ENCODE assay signal across 8 cellular contexts in genomic region chr14:68232643-68233055, GRCh38.
DNase-seq lines count a peak whose midpoint lies in the region; ATAC-seq and TF ChIP-seq lines count a peak whose summit lies in the region.

No MANE protein-coding gene starts in this region.

- intact Hi-C loops in activated naive CD4-positive, alpha-beta T cell treated with anti-CD3 and anti-CD28 coated beads for 36 hours (cut with micrococcal nuclease), result loop anchor here (1.0 to 5.0 kb wide), 5 partner anchors 18 to 290 kb away; no protein-coding TSS in a partner anchor

- H3K27ac Mint-ChIP-seq in activated naive CD4-positive, alpha-beta T cell treated with anti-CD3 and anti-CD28 coated beads for 36 hours, result no peak overlapping the region
- H3K27ac Mint-ChIP-seq in WTC11, result no peak overlapping the region

- peaks cover 4% of the 10 kb centered on the region for H3K36me3 Mint-ChIP-seq in activated naive CD4-positive, alpha-beta T cell treated with anti-CD3 and anti-CD28 coated beads for 36 hours (ENCODE audit: low read depth)
- H3K36me3 Mint-ChIP-seq in WTC11, result no peaks in the 10 kb centered on the region

- CTCF ChIA-PET in activated naive CD4-positive, alpha-beta T cell treated with anti-CD3 and anti-CD28 coated beads for 36 hours (lab: Charles Lee), result interaction anchor here (0.6 to 1.7 kb wide), 3 partner anchors 22 to 584 kb away, joined by 4 to 9 read pairs (median 5); no protein-coding TSS in a partner anchor
- CTCF ChIA-PET in HEK293T (lab: Yijun Ruan, JAX), result no interaction called here
- CTCF ChIA-PET in WTC11 (lab: Charles Lee), result interaction anchor here (1.8 kb wide), 1 partner anchor 13 kb away, joined by 4 read pairs; no protein-coding TSS in a partner anchor

- POLR2A ChIA-PET in HEK293T (lab: Yijun Ruan, JAX), result no interaction called here
- POLR2A ChIA-PET in WTC11 (lab: Charles Lee), result no interaction called here

- peak; percentile 84 for ATAC-seq in HG02884 (IDR thresholded peaks at IDR 0.05; ENCODE audit: unreplicated experiment)
- no peak for ATAC-seq in WTC11

- peaks cover 18% of the 10 kb centered on the region for H3K4me1 Mint-ChIP-seq in activated naive CD4-positive, alpha-beta T cell treated with anti-CD3 and anti-CD28 coated beads for 36 hours (ENCODE audit: low read depth)
- no peaks in the 10 kb centered on the region for H3K4me1 Mint-ChIP-seq in WTC11

- no peak for TF ChIP-seq CTCF in WTC11 (IDR thresholded peaks at IDR 0.05)

- no peaks in the 10 kb centered on the region for H3K9me3 Mint-ChIP-seq in activated naive CD4-positive, alpha-beta T cell treated with anti-CD3 and anti-CD28 coated beads for 36 hours
- peaks cover 3% of the 10 kb centered on the region; the same call in 1 of the 2 replicates for H3K9me3 Mint-ChIP-seq in WTC11

- no peaks in the 10 kb centered on the region for H3K27me3 Mint-ChIP-seq in activated naive CD4-positive, alpha-beta T cell treated with anti-CD3 and anti-CD28 coated beads for 36 hours (ENCODE audit: low read depth)
- H3K27me3 Mint-ChIP-seq in WTC11 (ENCODE audit: low read depth), result no peaks in the 10 kb centered on the region

- H3K4me3 Mint-ChIP-seq in activated naive CD4-positive, alpha-beta T cell treated with anti-CD3 and anti-CD28 coated beads for 36 hours, result no peak overlapping the region
- H3K4me3 Mint-ChIP-seq in WTC11, result no peak overlapping the region

- DNase-seq in activated naive CD4-positive, alpha-beta T cell treated with anti-CD3 and anti-CD28 coated beads for 36 hours, result peak; percentile 73
- no peak for DNase-seq in activated naive CD4-positive, alpha-beta T cell (lab: John Stamatoyannopoulos, UW)
- DNase-seq in RPMI7951 (ENCODE audit: low read depth) (peak; percentile 99), fibroblast of gingiva (ENCODE audit: low read depth) (peak; percentile 96), pulmonary artery endothelial cell (ENCODE audit: low read depth, low spot score) (peak; percentile 99), HEK293T (ENCODE audit: extremely low spot score) (no peak), WTC11 (ENCODE audit: low spot score) (no peak)

TF ChIP-seq in HEK293T, 16 proteins besides CTCF, POLR2A, EP300 and RAD21:
- no peak for TF ChIP-seq SP1 (IDR thresholded peaks at IDR 0.05)
- no peak for TF ChIP-seq HDGF (IDR thresholded peaks at IDR 0.05; ENCODE audit: borderline replicate concordance)
- TF ChIP-seq TARDBP (IDR thresholded peaks at IDR 0.05), result no peak
- TF ChIP-seq ELF4 (IDR thresholded peaks at IDR 0.05), result no peak
- TF ChIP-seq FOXM1 (IDR thresholded peaks at IDR 0.05; ENCODE audit: borderline replicate concordance), result no peak
- TF ChIP-seq BHLHE40 (IDR thresholded peaks at IDR 0.05; ENCODE audit: borderline replicate concordance), result no peak
- TF ChIP-seq NFRKB (IDR thresholded peaks at IDR 0.05), result no peak
- no peak for TF ChIP-seq L3MBTL2 (conservative IDR thresholded peaks at IDR 0.05)
- no peak for TF ChIP-seq FOXK2 (IDR thresholded peaks at IDR 0.05)

TF ChIP-seq in WTC11, 78 proteins besides CTCF, POLR2A, EP300 and RAD21 (continues in another document):
- TF ChIP-seq, protein P1, sequence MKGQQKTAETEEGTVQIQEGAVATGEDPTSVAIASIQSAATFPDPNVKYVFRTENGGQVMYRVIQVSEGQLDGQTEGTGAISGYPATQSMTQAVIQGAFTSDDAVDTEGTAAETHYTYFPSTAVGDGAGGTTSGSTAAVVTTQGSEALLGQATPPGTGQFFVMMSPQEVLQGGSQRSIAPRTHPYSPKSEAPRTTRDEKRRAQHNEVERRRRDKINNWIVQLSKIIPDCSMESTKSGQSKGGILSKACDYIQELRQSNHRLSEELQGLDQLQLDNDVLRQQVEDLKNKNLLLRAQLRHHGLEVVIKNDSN (CRISPR knock-in tag; IDR thresholded peaks at IDR 0.05), result no peak
- TF ChIP-seq ZNF512 (CRISPR knock-in tag; IDR thresholded peaks at IDR 0.05; ENCODE audit: borderline replicate concordance) (no peak), SP1 (CRISPR knock-in tag; conservative IDR thresholded peaks at IDR 0.05) (no peak), TEAD1 (CRISPR knock-in tag; IDR thresholded peaks at IDR 0.05) (no peak), CBFB (CRISPR knock-in tag; IDR thresholded peaks at IDR 0.05; ENCODE audit: low read depth) (no peak), IRF2 (CRISPR knock-in tag; IDR thresholded peaks at IDR 0.05; ENCODE audit: borderline replicate concordance, low read depth) (no peak), ATF1 (CRISPR knock-in tag; IDR thresholded peaks at IDR 0.05) (no peak)
- TF ChIP-seq, protein P2, sequence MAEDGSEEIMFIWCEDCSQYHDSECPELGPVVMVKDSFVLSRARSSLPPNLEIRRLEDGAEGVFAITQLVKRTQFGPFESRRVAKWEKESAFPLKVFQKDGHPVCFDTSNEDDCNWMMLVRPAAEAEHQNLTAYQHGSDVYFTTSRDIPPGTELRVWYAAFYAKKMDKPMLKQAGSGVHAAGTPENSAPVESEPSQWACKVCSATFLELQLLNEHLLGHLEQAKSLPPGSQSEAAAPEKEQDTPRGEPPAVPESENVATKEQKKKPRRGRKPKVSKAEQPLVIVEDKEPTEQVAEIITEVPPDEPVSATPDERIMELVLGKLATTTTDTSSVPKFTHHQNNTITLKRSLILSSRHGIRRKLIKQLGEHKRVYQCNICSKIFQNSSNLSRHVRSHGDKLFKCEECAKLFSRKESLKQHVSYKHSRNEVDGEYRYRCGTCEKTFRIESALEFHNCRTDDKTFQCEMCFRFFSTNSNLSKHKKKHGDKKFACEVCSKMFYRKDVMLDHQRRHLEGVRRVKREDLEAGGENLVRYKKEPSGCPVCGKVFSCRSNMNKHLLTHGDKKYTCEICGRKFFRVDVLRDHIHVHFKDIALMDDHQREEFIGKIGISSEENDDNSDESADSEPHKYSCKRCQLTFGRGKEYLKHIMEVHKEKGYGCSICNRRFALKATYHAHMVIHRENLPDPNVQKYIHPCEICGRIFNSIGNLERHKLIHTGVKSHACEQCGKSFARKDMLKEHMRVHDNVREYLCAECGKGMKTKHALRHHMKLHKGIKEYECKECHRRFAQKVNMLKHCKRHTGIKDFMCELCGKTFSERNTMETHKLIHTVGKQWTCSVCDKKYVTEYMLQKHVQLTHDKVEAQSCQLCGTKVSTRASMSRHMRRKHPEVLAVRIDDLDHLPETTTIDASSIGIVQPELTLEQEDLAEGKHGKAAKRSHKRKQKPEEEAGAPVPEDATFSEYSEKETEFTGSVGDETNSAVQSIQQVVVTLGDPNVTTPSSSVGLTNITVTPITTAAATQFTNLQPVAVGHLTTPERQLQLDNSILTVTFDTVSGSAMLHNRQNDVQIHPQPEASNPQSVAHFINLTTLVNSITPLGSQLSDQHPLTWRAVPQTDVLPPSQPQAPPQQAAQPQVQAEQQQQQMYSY (CRISPR knock-in tag; IDR thresholded peaks at IDR 0.05), result no peak
- TF ChIP-seq, protein P3, sequence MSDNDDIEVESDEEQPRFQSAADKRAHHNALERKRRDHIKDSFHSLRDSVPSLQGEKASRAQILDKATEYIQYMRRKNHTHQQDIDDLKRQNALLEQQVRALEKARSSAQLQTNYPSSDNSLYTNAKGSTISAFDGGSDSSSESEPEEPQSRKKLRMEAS (CRISPR knock-in tag; IDR thresholded peaks at IDR 0.05), result no peak
- TF ChIP-seq, protein P4, sequence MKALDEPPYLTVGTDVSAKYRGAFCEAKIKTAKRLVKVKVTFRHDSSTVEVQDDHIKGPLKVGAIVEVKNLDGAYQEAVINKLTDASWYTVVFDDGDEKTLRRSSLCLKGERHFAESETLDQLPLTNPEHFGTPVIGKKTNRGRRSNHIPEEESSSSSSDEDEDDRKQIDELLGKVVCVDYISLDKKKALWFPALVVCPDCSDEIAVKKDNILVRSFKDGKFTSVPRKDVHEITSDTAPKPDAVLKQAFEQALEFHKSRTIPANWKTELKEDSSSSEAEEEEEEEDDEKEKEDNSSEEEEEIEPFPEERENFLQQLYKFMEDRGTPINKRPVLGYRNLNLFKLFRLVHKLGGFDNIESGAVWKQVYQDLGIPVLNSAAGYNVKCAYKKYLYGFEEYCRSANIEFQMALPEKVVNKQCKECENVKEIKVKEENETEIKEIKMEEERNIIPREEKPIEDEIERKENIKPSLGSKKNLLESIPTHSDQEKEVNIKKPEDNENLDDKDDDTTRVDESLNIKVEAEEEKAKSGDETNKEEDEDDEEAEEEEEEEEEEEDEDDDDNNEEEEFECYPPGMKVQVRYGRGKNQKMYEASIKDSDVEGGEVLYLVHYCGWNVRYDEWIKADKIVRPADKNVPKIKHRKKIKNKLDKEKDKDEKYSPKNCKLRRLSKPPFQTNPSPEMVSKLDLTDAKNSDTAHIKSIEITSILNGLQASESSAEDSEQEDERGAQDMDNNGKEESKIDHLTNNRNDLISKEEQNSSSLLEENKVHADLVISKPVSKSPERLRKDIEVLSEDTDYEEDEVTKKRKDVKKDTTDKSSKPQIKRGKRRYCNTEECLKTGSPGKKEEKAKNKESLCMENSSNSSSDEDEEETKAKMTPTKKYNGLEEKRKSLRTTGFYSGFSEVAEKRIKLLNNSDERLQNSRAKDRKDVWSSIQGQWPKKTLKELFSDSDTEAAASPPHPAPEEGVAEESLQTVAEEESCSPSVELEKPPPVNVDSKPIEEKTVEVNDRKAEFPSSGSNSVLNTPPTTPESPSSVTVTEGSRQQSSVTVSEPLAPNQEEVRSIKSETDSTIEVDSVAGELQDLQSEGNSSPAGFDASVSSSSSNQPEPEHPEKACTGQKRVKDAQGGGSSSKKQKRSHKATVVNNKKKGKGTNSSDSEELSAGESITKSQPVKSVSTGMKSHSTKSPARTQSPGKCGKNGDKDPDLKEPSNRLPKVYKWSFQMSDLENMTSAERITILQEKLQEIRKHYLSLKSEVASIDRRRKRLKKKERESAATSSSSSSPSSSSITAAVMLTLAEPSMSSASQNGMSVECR (CRISPR knock-in tag; IDR thresholded peaks at IDR 0.05; ENCODE audit: borderline replicate concordance), result no peak

Comparison
In these comparisons a context has a peak if more than half of its experiments do, and no peak if none do; other contexts are left out.
1. DNase-seq: peak in activated naive CD4-positive, alpha-beta T cell treated with anti-CD3 and anti-CD28 coated beads for 36 hours (single experiment), RPMI7951 (single experiment), fibroblast of gingiva (single experiment) and pulmonary artery endothelial cell (single experiment); none in activated naive CD4-positive, alpha-beta T cell (0 of 4), HEK293T (single experiment) and WTC11 (single experiment).